In genomic region chr4:26022346-26022891, GRCh38 we compare ENCODE assay signal across 9 cellular contexts.
DNase-seq lines count a peak whose midpoint lies in the region; ATAC-seq lines count a peak whose summit lies in the region.
"Had no signal": no experiment of that assay in that cellular context is flagged by ENCODE, and none has a peak within 500 bp of the region (broad histone marks: within the 10 kb centered on the region; RNA-seq: fewer than 3 reads in every experiment).

No MANE protein-coding gene starts in this region.

- intact Hi-C loops in sciatic nerve (cut with DNase I): loop anchor here (10.0 kb wide), 1 partner anchor 392 kb away; no protein-coding TSS in a partner anchor

- DNase-seq in EL: peak; percentile 67
- peak; percentile 27 for DNase-seq in NCI-H460 (ENCODE audit: extremely low read depth, low read depth)
- DNase-seq in sciatic nerve (ENCODE audit: low spot score): no peak
- DNase-seq in GM19240 (ENCODE audit: insufficient read length, low spot score): no peak
- DNase-seq: activated CD4-positive, CD25-positive, alpha-beta regulatory T cell had no signal

- ATAC-seq in esophagus mucosa (peak; percentile 63), sciatic nerve (peak; percentile 79), HG03025 (IDR thresholded peaks at IDR 0.05; ENCODE audit: low FRiP score, unreplicated experiment) (no peak), GM21423 (IDR thresholded peaks at IDR 0.05; ENCODE audit: unreplicated experiment) (no peak), GM18868 (IDR thresholded peaks at IDR 0.05; ENCODE audit: unreplicated experiment) (no peak)

Comparison
In these comparisons a context has a peak if more than half of its experiments do, and no peak if none do; other contexts are left out.
1. DNase-seq: peak in EL (single experiment) and NCI-H460 (single experiment); none in sciatic nerve (single experiment) and GM19240 (single experiment).
2. ATAC-seq: peak in esophagus mucosa (single experiment) and sciatic nerve (single experiment); none in HG03025 (single experiment), GM21423 (single experiment) and GM18868 (single experiment).